In genomic region chr7:3063016-3063753, GRCh38 we compare ENCODE assay signal across 7 cellular contexts. TPM values are rescaled to one million over a fixed set of nuclear protein-coding genes. Genes with fewer than 3 reads are reported as not detected.
DNase-seq lines count a peak whose midpoint lies in the region; ATAC-seq and TF ChIP-seq lines count a peak whose summit lies in the region.

No MANE protein-coding gene starts in this region.

- no peak overlapping the region for H3K4me3 ChIP-seq in Caco-2 (ENCODE audit: low read depth, low read length)

- peak; percentile 90 for DNase-seq in activated effector memory CD4-positive, alpha-beta T cell treated with anti-CD3 and anti-CD28 coated beads, Interleukin-2, amount 50 U/mL, for 16 hours
- DNase-seq in stimulated activated CD8-positive, alpha-beta memory T cell treated with anti-CD3 and anti-CD28 coated beads, Interleukin-4, amount 100 ng/mL, for 4 hours (ENCODE audit: low read depth in 2 of 2, low spot score in 1 of 2) = peak; percentile 54 to 76
- DNase-seq in HT-29 (ENCODE audit: low spot score) (no peak), Caco-2 (no peak), NCI-H1930 (lab: John Stamatoyannopoulos, UW) (no peak)

- H3K4me1 ChIP-seq in Caco-2 = no peaks in the 10 kb centered on the region

- H3K9me3 Mint-ChIP-seq in Caco-2 (ENCODE audit: unreplicated experiment) = no peaks in the 10 kb centered on the region

- H3K9me3 ChIP-seq in Caco-2 = no peaks in the 10 kb centered on the region

- CTCF ChIA-PET in Caco-2 (lab: Charles Lee) = no interaction called here

- peaks cover 8% of the 10 kb centered on the region for H3K27me3 Mint-ChIP-seq in Caco-2 (ENCODE audit: insufficient read depth, unreplicated experiment)

- no peak overlapping the region for H3K27ac Mint-ChIP-seq in Caco-2 (ENCODE audit: unreplicated experiment)

- intact Hi-C loops in Caco-2 (cut with micrococcal nuclease; ENCODE audit: unreplicated experiment) = no loop called here

- no peaks in the 10 kb centered on the region for H3K36me3 ChIP-seq in Caco-2 (ENCODE audit: control insufficient read depth, insufficient read depth, low read length)

- no peaks in the 10 kb centered on the region for H3K4me1 Mint-ChIP-seq in Caco-2 (ENCODE audit: low read depth, unreplicated experiment)

- peak; percentile 91 for ATAC-seq in GM21367 (IDR thresholded peaks at IDR 0.05; ENCODE audit: unreplicated experiment)
- ATAC-seq in HG03575 (IDR thresholded peaks at IDR 0.05; ENCODE audit: extremely low read depth, insufficient number of reproducible peaks, low FRiP score, unreplicated experiment) = peak; percentile 76

- H3K36me3 Mint-ChIP-seq in Caco-2 (ENCODE audit: insufficient read depth, unreplicated experiment) = no peaks in the 10 kb centered on the region

- POLR2A ChIA-PET in Caco-2 (lab: Charles Lee) = no interaction called here

- no TSS peak for BruUV-seq in Caco-2 (replicated peaks; lab: Mats Ljungman, UMichigan)

- H3K27me3 ChIP-seq in Caco-2 (replicated peaks; ENCODE audit: control insufficient read depth, insufficient read depth, low read length) = no peaks in the 10 kb centered on the region

- H3K4me3 Mint-ChIP-seq in Caco-2 (ENCODE audit: unreplicated experiment) = no peak overlapping the region

- no peak for TF ChIP-seq CTCF in Caco-2 (IDR thresholded peaks at IDR 0.05; ENCODE audit: insufficient read depth in 1 of 2, low read depth in 1 of 2, low read length in 1 of 2, severe bottlenecking in 1 of 2, unreplicated experiment in 1 of 2)

RNA-seq across cellular contexts. Expression of gene CARD11, which starts 19.5 kb away (rescaled TPM):
- total RNA-seq in HT-29 (2014; rRNA removed; shearing (Covaris generic)) = not detected in 2 replicates
- total RNA-seq in Caco-2 (2022) = 4.4 and 5.4 TPM in 2 replicates

Comparison
In these comparisons a context has a peak if more than half of its experiments do, and no peak if none do; other contexts are left out.
1. DNase-seq: peak in activated effector memory CD4-positive, alpha-beta T cell treated with anti-CD3 and anti-CD28 coated beads, Interleukin-2, amount 50 U/mL, for 16 hours (single experiment) and stimulated activated CD8-positive, alpha-beta memory T cell treated with anti-CD3 and anti-CD28 coated beads, Interleukin-4, amount 100 ng/mL, for 4 hours (2 of 2); none in HT-29 (single experiment), Caco-2 (0 of 2) and NCI-H1930 (0 of 2).